In the genomic region with DNA sequence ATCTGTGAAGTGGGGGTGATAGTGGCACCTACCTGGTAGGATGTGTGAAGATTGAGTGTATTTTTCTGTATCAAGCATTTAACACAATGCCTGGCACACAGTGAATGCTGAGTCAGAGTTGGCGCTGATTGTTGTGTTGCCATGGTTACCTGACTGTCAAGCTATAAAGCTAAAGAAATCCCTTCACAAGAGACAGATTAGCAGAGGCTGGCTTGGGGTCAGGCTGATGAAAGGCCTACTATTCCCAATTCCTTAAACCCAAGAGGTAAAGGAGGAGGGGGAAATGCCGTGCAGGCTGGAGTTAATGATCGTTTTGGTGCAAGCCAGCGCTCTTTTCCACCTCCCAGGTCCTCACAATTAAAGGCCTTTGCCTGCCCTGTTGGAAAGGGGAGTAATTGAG, we compare ENCODE assay signal across 1 cellular context.
TF ChIP-seq lines count a peak whose summit lies in the region.

No MANE protein-coding gene starts in this region.

TF ChIP-seq in endothelial cell of umbilical vein, 7 proteins besides CTCF, POLR2A, EP300 and RAD21 (continued from another document):
- TF ChIP-seq, protein P1, sequence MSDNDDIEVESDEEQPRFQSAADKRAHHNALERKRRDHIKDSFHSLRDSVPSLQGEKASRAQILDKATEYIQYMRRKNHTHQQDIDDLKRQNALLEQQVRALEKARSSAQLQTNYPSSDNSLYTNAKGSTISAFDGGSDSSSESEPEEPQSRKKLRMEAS (IDR thresholded peaks at IDR 0.05; ENCODE audit: insufficient read depth, insufficient read length) = no peak
- no peak for TF ChIP-seq GATA2 (IDR thresholded peaks at IDR 0.05; ENCODE audit: insufficient read depth, insufficient read length, low read depth, low read length)
